1 cellular context compared by ENCODE assay signal in genomic region chr22:17638432-17639237, GRCh38.
TF ChIP-seq lines count a peak whose summit lies in the region.

Gene BCL2L13 (plus strand): TSS chr22:17638757. CDS start chr22:17655712, 16,955 bp downstream.

TF ChIP-seq in HepG2, 621 proteins besides CTCF, POLR2A, EP300 and RAD21 (continued from another document and continues in another):
- no peak for TF ChIP-seq KIAA2018 (CRISPR knock-in tag; IDR thresholded peaks at IDR 0.05; ENCODE audit: borderline replicate concordance)
- no peak for TF ChIP-seq NFKBIZ (CRISPR knock-in tag; IDR thresholded peaks at IDR 0.05)
- no peak for TF ChIP-seq SMARCC2 (IDR thresholded peaks at IDR 0.05)
- peak; percentile 97 for TF ChIP-seq NR2C2 (CRISPR knock-in tag; IDR thresholded peaks at IDR 0.05; ENCODE audit: borderline replicate concordance)
- TF ChIP-seq SMARCE1 (IDR thresholded peaks at IDR 0.05; ENCODE audit: borderline replicate concordance): no peak
- peak; percentile 39; the same call in 1 of the 2 replicates for TF ChIP-seq SIN3B (IDR thresholded peaks at IDR 0.05; ENCODE audit: low read length)
- TF ChIP-seq, protein P1, sequence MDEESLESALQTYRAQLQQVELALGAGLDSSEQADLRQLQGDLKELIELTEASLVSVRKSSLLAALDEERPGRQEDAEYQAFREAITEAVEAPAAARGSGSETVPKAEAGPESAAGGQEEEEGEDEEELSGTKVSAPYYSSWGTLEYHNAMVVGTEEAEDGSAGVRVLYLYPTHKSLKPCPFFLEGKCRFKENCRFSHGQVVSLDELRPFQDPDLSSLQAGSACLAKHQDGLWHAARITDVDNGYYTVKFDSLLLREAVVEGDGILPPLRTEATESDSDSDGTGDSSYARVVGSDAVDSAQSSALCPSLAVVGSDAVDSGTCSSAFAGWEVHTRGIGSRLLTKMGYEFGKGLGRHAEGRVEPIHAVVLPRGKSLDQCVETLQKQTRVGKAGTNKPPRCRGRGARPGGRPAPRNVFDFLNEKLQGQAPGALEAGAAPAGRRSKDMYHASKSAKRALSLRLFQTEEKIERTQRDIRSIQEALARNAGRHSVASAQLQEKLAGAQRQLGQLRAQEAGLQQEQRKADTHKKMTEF (CRISPR knock-in tag; IDR thresholded peaks at IDR 0.05): peak; percentile 94
- no peak for TF ChIP-seq LBX2 (CRISPR knock-in tag; IDR thresholded peaks at IDR 0.05; ENCODE audit: borderline replicate concordance)
- TF ChIP-seq MTERF4 (CRISPR knock-in tag; IDR thresholded peaks at IDR 0.05): peak; percentile 57; the same call in 1 of the 2 replicates
- TF ChIP-seq, protein P2, sequence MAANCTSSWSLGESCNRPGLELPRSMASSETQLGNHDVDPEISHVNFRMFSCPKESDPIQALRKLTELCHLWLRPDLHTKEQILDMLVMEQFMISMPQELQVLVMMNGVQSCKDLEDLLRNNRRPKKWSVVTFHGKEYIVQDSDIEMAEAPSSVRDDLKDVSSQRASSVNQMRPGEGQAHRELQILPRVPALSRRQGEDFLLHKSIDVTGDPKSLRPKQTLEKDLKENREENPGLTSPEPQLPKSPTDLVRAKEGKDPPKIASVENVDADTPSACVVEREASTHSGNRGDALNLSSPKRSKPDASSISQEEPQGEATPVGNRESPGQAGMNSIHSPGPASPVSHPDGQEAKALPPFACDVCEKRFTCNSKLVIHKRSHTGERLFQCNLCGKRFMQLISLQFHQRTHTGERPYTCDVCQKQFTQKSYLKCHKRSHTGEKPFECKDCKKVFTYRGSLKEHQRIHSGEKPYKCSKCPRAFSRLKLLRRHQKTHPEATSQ (CRISPR knock-in tag; IDR thresholded peaks at IDR 0.05; ENCODE audit: borderline replicate concordance): no peak; the same call in 1 of the 2 replicates
- no peak for TF ChIP-seq XBP1 (CRISPR knock-in tag; IDR thresholded peaks at IDR 0.05)
- TF ChIP-seq ZNF83 (CRISPR knock-in tag; IDR thresholded peaks at IDR 0.05; ENCODE audit: borderline replicate concordance): no peak; the same call in 1 of the 2 replicates
- TF ChIP-seq SP2 (CRISPR knock-in tag; IDR thresholded peaks at IDR 0.05): peak; percentile 80
- no peak for TF ChIP-seq FOXA1 (IDR thresholded peaks at IDR 0.05)
- peak; percentile 17; the same call in 1 of the 2 replicates for TF ChIP-seq FOXA1 (CRISPR knock-in tag; IDR thresholded peaks at IDR 0.05)
- TF ChIP-seq SYNCRIP (IDR thresholded peaks at IDR 0.05; ENCODE audit: insufficient read depth, low read depth, low read length): no peak
- no peak for TF ChIP-seq DNMT1 (CRISPR knock-in tag; IDR thresholded peaks at IDR 0.05)
- TF ChIP-seq ARNT2 (CRISPR knock-in tag; IDR thresholded peaks at IDR 0.05; ENCODE audit: low read depth): peak; percentile 63; the same call in 1 of the 2 replicates
- peak; percentile 49; the same call in 1 of the 2 replicates for TF ChIP-seq ZNF772 (CRISPR knock-in tag; IDR thresholded peaks at IDR 0.05)
- no peak for TF ChIP-seq ZMYM2 (CRISPR knock-in tag; IDR thresholded peaks at IDR 0.05)
- TF ChIP-seq ZSCAN30 (CRISPR knock-in tag; IDR thresholded peaks at IDR 0.05): peak; percentile 22; the same call in 1 of the 2 replicates
- no peak for TF ChIP-seq SP1 (IDR thresholded peaks at IDR 0.05)
- TF ChIP-seq SP1 (CRISPR knock-in tag; IDR thresholded peaks at IDR 0.05): peak; percentile 71
- no peak for TF ChIP-seq ZNF383 (CRISPR knock-in tag; IDR thresholded peaks at IDR 0.05; ENCODE audit: borderline replicate concordance)
- TF ChIP-seq ZNF30 (CRISPR knock-in tag; IDR thresholded peaks at IDR 0.05): no peak
- TF ChIP-seq ZNF580 (CRISPR knock-in tag; IDR thresholded peaks at IDR 0.05; ENCODE audit: borderline replicate concordance, low read depth): no peak; the same call in 1 of the 2 replicates
- peak; percentile 72; the same call in 1 of the 2 replicates for TF ChIP-seq ISL2 (CRISPR knock-in tag; IDR thresholded peaks at IDR 0.05)
- no peak; the same call in 1 of the 2 replicates for TF ChIP-seq ZNF788 (CRISPR knock-in tag; IDR thresholded peaks at IDR 0.05; ENCODE audit: borderline replicate concordance)
- peak; percentile 48; the same call in 1 of the 2 replicates for TF ChIP-seq ZNF205 (CRISPR knock-in tag; IDR thresholded peaks at IDR 0.05)
- TF ChIP-seq NFRKB (IDR thresholded peaks at IDR 0.05): peak; percentile 54; the same call in 1 of the 2 replicates
- no peak for TF ChIP-seq MAFF (IDR thresholded peaks at IDR 0.05; ENCODE audit: low read depth, low read length)
- no peak for TF ChIP-seq JARID2 (CRISPR knock-in tag; IDR thresholded peaks at IDR 0.05; ENCODE audit: insufficient replicate concordance)
- peak; percentile 54; the same call in 1 of the 2 replicates for TF ChIP-seq ZFP36L1 (CRISPR knock-in tag; IDR thresholded peaks at IDR 0.05)
- TF ChIP-seq THRA (CRISPR knock-in tag; IDR thresholded peaks at IDR 0.05; ENCODE audit: borderline replicate concordance): peak; percentile 16; the same call in 1 of the 2 replicates
- TF ChIP-seq ZSCAN29 (CRISPR knock-in tag; conservative IDR thresholded peaks at IDR 0.05): peak; percentile 95
- TF ChIP-seq MTA1 (CRISPR knock-in tag; IDR thresholded peaks at IDR 0.05; ENCODE audit: borderline replicate concordance): peak; percentile 67; the same call in 1 of the 2 replicates
- TF ChIP-seq MZF1 (CRISPR knock-in tag; IDR thresholded peaks at IDR 0.05; ENCODE audit: borderline replicate concordance): no peak
- peak; percentile 55; the same call in 1 of the 2 replicates for TF ChIP-seq ZFX (CRISPR knock-in tag; IDR thresholded peaks at IDR 0.05; ENCODE audit: low read depth)
- TF ChIP-seq ZNF543 (CRISPR knock-in tag; IDR thresholded peaks at IDR 0.05): no peak
- TF ChIP-seq CCAR2 (optimal IDR thresholded peaks at IDR 0.05; ENCODE audit: low read depth, low read length): no peak
- TF ChIP-seq ZNF260 (CRISPR knock-in tag; IDR thresholded peaks at IDR 0.05; ENCODE audit: borderline replicate concordance, low read depth): 0 out of 2 replicates have a peak, but pooled peaks have one; percentile 56
- no peak for TF ChIP-seq ZFP1 (CRISPR knock-in tag; IDR thresholded peaks at IDR 0.05)
- TF ChIP-seq ZNF263 (CRISPR knock-in tag; IDR thresholded peaks at IDR 0.05): peak; percentile 76
- TF ChIP-seq MYNN (CRISPR knock-in tag; IDR thresholded peaks at IDR 0.05; ENCODE audit: low read depth): no peak
- TF ChIP-seq, protein P3, sequence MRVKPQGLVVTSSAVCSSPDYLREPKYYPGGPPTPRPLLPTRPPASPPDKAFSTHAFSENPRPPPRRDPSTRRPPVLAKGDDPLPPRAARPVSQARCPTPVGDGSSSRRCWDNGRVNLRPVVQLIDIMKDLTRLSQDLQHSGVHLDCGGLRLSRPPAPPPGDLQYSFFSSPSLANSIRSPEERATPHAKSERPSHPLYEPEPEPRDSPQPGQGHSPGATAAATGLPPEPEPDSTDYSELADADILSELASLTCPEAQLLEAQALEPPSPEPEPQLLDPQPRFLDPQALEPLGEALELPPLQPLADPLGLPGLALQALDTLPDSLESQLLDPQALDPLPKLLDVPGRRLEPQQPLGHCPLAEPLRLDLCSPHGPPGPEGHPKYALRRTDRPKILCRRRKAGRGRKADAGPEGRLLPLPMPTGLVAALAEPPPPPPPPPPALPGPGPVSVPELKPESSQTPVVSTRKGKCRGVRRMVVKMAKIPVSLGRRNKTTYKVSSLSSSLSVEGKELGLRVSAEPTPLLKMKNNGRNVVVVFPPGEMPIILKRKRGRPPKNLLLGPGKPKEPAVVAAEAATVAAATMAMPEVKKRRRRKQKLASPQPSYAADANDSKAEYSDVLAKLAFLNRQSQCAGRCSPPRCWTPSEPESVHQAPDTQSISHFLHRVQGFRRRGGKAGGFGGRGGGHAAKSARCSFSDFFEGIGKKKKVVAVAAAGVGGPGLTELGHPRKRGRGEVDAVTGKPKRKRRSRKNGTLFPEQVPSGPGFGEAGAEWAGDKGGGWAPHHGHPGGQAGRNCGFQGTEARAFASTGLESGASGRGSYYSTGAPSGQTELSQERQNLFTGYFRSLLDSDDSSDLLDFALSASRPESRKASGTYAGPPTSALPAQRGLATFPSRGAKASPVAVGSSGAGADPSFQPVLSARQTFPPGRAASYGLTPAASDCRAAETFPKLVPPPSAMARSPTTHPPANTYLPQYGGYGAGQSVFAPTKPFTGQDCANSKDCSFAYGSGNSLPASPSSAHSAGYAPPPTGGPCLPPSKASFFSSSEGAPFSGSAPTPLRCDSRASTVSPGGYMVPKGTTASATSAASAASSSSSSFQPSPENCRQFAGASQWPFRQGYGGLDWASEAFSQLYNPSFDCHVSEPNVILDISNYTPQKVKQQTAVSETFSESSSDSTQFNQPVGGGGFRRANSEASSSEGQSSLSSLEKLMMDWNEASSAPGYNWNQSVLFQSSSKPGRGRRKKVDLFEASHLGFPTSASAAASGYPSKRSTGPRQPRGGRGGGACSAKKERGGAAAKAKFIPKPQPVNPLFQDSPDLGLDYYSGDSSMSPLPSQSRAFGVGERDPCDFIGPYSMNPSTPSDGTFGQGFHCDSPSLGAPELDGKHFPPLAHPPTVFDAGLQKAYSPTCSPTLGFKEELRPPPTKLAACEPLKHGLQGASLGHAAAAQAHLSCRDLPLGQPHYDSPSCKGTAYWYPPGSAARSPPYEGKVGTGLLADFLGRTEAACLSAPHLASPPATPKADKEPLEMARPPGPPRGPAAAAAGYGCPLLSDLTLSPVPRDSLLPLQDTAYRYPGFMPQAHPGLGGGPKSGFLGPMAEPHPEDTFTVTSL (CRISPR knock-in tag; IDR thresholded peaks at IDR 0.05; ENCODE audit: borderline replicate concordance): no peak; the same call in 1 of the 2 replicates
- TF ChIP-seq RARA (CRISPR knock-in tag; IDR thresholded peaks at IDR 0.05): peak; percentile 30
